Comparison of ENCODE assay signal across 9 cellular contexts in genomic region chr11:14413307-14414072, GRCh38. TPM values are rescaled to one million over a fixed set of nuclear protein-coding genes. Genes with fewer than 3 reads are reported as not detected.
DNase-seq lines count a peak whose midpoint lies in the region; ATAC-seq and TF ChIP-seq lines count a peak whose summit lies in the region.
"Had no signal": no experiment of that assay in that cellular context is flagged by ENCODE, and none has a peak within 500 bp of the region (broad histone marks: within the 10 kb centered on the region; RNA-seq: fewer than 3 reads in every experiment).

No MANE protein-coding gene starts in this region.

- H3K4me3 Mint-ChIP-seq in type B pancreatic cell: no peak overlapping the region

- ATAC-seq in Right ventricle myocardium inferior: peak; percentile 59

- H3K27ac Mint-ChIP-seq in type B pancreatic cell: no peak overlapping the region

- no peaks in the 10 kb centered on the region for H3K36me3 Mint-ChIP-seq in type B pancreatic cell

- H3K9me3 Mint-ChIP-seq in type B pancreatic cell: no peaks in the 10 kb centered on the region

- no peaks in the 10 kb centered on the region for H3K27me3 Mint-ChIP-seq in type B pancreatic cell

- peaks cover 9% of the 10 kb centered on the region for H3K4me1 Mint-ChIP-seq in type B pancreatic cell (ENCODE audit: unreplicated experiment)

- TF ChIP-seq CTCF in type B pancreatic cell (conservative IDR thresholded peaks at IDR 0.05): peak; percentile 63

- intact Hi-C loops in Right ventricle myocardium inferior (cut with DNase I): no loop called here
- intact Hi-C loops in cardiac septum (cut with DNase I): no loop called here

- DNase-seq in Right ventricle myocardium inferior (ENCODE audit: missing footprints): peak; percentile 50
- DNase-seq in cardiac septum (ENCODE audit: low spot score): no peak
- DNase-seq in amniotic epithelial cell (ENCODE audit: low read depth): peak; percentile 56
- DNase-seq in iPS-NIHi11 (ENCODE audit: low spot score): peak; percentile 58
- no peak for DNase-seq in type B pancreatic cell (ENCODE audit: extremely low spot score, unreplicated experiment)
- no peak for DNase-seq in kidney glomerular epithelial cell (lab: John Stamatoyannopoulos, UW)
- DNase-seq in stimulated activated CD4-positive, alpha-beta T cell treated with anti-CD3 and anti-CD28 coated beads, Interleukin-4, amount 100 ng/mL, for 24 hours: no peak
- DNase-seq in NCI-H1105 treated with DMSO at 0.1 percent for 48 hours (lab: John Stamatoyannopoulos, UW): no peak
- DNase-seq: activated CD8-positive, alpha-beta memory T cell treated with anti-CD3 and anti-CD28 coated beads, Interleukin-2, amount 50 U/mL, for 4 hours had no signal

RNA-seq across cellular contexts. Expression of gene RRAS2, which starts 54.5 kb away (rescaled TPM):
- total RNA-seq in Right ventricle myocardium inferior (29.9 TPM), cardiac septum (142 TPM), type B pancreatic cell (ENCODE audit: low replicate concordance) (36.0 and 41.2 TPM in 2 replicates)

Comparison
In these comparisons a context has a peak if more than half of its experiments do, and no peak if none do; other contexts are left out.
1. DNase-seq: peak in Right ventricle myocardium inferior (single experiment), amniotic epithelial cell (single experiment) and iPS-NIHi11 (single experiment); none in cardiac septum (single experiment), type B pancreatic cell (single experiment), kidney glomerular epithelial cell (single experiment), stimulated activated CD4-positive, alpha-beta T cell treated with anti-CD3 and anti-CD28 coated beads, Interleukin-4, amount 100 ng/mL, for 24 hours (single experiment) and NCI-H1105 treated with DMSO at 0.1 percent for 48 hours (single experiment).